8 cellular contexts compared by ENCODE assay signal in the genomic region with DNA sequence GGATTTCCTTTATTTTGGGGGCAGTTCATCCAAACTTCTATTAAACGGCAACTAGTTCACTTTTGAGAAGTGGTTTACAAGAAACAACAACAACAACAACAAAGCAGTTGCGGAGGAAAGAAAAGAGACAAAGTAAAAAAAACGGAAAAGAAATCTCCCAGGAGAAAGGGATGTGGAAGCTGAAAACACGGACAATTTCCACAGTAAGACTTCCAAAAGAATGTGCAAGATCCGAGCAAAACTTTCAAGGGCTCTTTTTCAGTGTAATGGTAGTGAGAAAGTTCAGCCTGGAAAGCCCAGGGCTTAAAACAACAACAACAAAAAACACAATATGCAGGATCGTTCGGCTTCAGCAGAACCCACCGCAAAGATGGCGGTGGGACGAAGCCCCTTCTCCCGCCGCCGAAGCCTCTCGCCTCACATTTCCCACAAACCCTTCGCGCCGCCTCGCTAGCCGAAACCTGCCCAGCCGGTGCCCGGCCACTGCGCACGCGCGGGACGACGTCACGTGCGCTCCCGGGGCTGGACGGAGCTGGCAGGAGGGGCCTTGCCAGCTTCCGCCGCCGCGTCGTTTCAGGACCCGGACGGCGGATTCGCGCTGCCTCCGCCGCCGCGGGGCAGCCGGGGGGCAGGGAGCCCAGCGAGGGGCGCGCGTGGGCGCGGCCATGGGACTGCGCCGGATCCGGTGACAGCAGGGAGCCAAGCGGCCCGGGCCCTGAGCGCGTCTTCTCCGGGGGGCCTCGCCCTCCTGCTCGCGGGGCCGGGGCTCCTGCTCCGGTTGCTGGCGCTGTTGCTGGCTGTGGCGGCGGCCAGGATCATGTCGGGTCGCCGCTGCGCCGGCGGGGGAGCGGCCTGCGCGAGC. TPM values are rescaled to one million over a fixed set of nuclear protein-coding genes. Genes with fewer than 3 reads are reported as not detected.
A peak's percentile ranks its signal among the peaks of the same experiment; 100 is the strongest.
DNase-seq lines count a peak whose midpoint lies in the region; ATAC-seq, FAIRE-seq and TF ChIP-seq lines count a peak whose summit lies in the region.

TSS of gene TNKS2 (plus strand) at position 553 of the 862 bp plus-strand sequence. CDS start at position 818, 265 bp downstream.

- peaks cover 7 to 11% of the 10 kb centered on the region in 2 donors for H3K4me1 ChIP-seq in kidney (ENCODE audit: control insufficient read depth in 1 of 2, insufficient read depth in 1 of 2, low read depth in 1 of 2, low read length in 2 of 2)

- no peaks in the 10 kb centered on the region for H3K36me3 ChIP-seq in kidney (ENCODE audit: control insufficient read depth in 1 of 2, insufficient read depth in 2 of 2, low read length in 2 of 2)

- H3K27ac ChIP-seq in kidney (ENCODE audit: low read depth in 2 of 2, low read length in 2 of 2): peak within 1 kb of the TSS; percentile 92 to 95

- no peaks in the 10 kb centered on the region for H3K9me3 ChIP-seq in kidney (ENCODE audit: control insufficient read depth in 1 of 2, low read length in 2 of 2)

- TF ChIP-seq POLR2A in GM19099 (IDR thresholded peaks at IDR 0.05; ENCODE audit: extremely low read depth, insufficient read length, low read depth): peak; percentile 80

- intact Hi-C loops in kidney (cut with DNase I): no loop called here

- DNase-seq in Ammon's horn (ENCODE audit: low spot score): peak; percentile 93
- peak; percentile 93 for DNase-seq in NCI-H510A treated with DMSO at 0.1 percent for 48 hours (lab: John Stamatoyannopoulos, UW)
- DNase-seq in activated CD4-positive, alpha-beta T cell treated with anti-CD3 and anti-CD28 coated beads for 24 hours (ENCODE audit: low read depth in 2 of 2): peak; percentile 87 to 92
- peak; percentile 92 for DNase-seq in cerebellum (ENCODE audit: low spot score)
- peak; percentile 97 for DNase-seq in kidney
- DNase-seq in stimulated activated CD4-positive, alpha-beta T cell treated with anti-CD3 and anti-CD28 coated beads, Interleukin-15, amount 100 ng/mL, for 1 hour (ENCODE audit: low read depth in 1 of 2, low spot score in 1 of 2): peak; percentile 87

- H3K4me3 ChIP-seq in kidney (ENCODE audit: low read length in 2 of 2): peak within 1 kb of the TSS; percentile 89 to 92

- TF ChIP-seq CTCF in kidney (IDR thresholded peaks at IDR 0.05; ENCODE audit: borderline replicate concordance, extremely low read depth, insufficient read depth): no peak

- no peak for FAIRE-seq in kidney (lab: Jason Lieb, UNC)

- peak within 1 kb of the TSS; percentile 94 to 96 for H3K9ac ChIP-seq in kidney (ENCODE audit: low read length in 2 of 2)

- peak; percentile 58 for ATAC-seq in HG03378 (IDR thresholded peaks at IDR 0.05; ENCODE audit: unreplicated experiment)

RNA-seq across cellular contexts. Expression of gene TNKS2, which starts in this region (rescaled TPM):
- 67.2 TPM for total RNA-seq in cerebellum
- total RNA-seq in kidney: 31.6 TPM
- 7.4 TPM for polyA plus RNA-seq in kidney (ENCODE audit: insufficient read depth, low read depth, low replicate concordance)

Comparison
In these comparisons a context has a peak if more than half of its experiments do, and no peak if none do; other contexts are left out.
1. Peak in every context shown above with its lines: DNase-seq, ATAC-seq, H3K4me3 ChIP-seq and H3K27ac ChIP-seq.